In genomic region chr1:30511563-30512252, GRCh38 we compare ENCODE assay signal across 21 cellular contexts.
DNase-seq lines count a peak whose midpoint lies in the region; ATAC-seq, FAIRE-seq and TF ChIP-seq lines count a peak whose summit lies in the region.
"Had no signal": no experiment of that assay in that cellular context is flagged by ENCODE, and none has a peak within 500 bp of the region (broad histone marks: within the 10 kb centered on the region; RNA-seq: fewer than 3 reads in every experiment).

No MANE protein-coding gene starts in this region.

- FAIRE-seq in H1 (lab: Jason Lieb, UNC): no peak
- FAIRE-seq: endometrium, GM12891, HepG2 had no signal

- 0 out of 2 replicates have a peak overlapping the region, but pooled peaks have one; percentile 12 for H3K18ac ChIP-seq in H1 (ENCODE audit: extremely low read depth, low read length)

- DNase-seq in ELR (ENCODE audit: low read depth): peak; percentile 50
- DNase-seq in NCI-H226: peak; percentile 66
- DNase-seq in H1 (ENCODE audit: low read depth in 1 of 2, low spot score in 2 of 2): peak in 1 of 2 experiments; percentile 41
- DNase-seq in renal cortical epithelial cell (ENCODE audit: low read depth): peak; percentile 36
- DNase-seq in pons (ENCODE audit: low spot score): no peak
- no peak for DNase-seq in activated effector memory CD4-positive, alpha-beta T cell treated with Interleukin-2 at 50 U/mL for 16 hours
- no peak for DNase-seq in caudate nucleus (lab: John Stamatoyannopoulos, UW)
- DNase-seq: activated naive CD4-positive, alpha-beta T cell treated with anti-CD3 and anti-CD28 coated beads for 36 hours; DMS79; glutamatergic neuron; NCI-H1048; NCI-H2171 treated with DMSO at 0.1 percent for 48 hours; stimulated activated CD4-positive, alpha-beta T cell treated with anti-CD3 and anti-CD28 coated beads, Interleukin-15, amount 100 ng/mL, for 24 hours had no signal

- no peak overlapping the region for H2BK120ac ChIP-seq in H1 (replicated peaks; ENCODE audit: low read depth, low read length)

- no peak overlapping the region; the same call in 1 of the 2 replicates for H2BK12ac ChIP-seq in H1 (ENCODE audit: low read depth, low read length)

- no peak for TF ChIP-seq RAD21 in H1 (IDR thresholded peaks at IDR 0.05 in 1 of 2, conservative IDR thresholded peaks at IDR 0.05 in 1 of 2; ENCODE audit: low read depth in 2 of 2, low read length in 2 of 2)

- CTCF ChIA-PET in H1 (lab: Charles Lee; ENCODE audit: partially characterized antibody): no interaction called here

- H4K5ac ChIP-seq in H1 (ENCODE audit: insufficient read length, low read depth, low read length): no peak overlapping the region

- 0 out of 2 replicates have a peak overlapping the region, but pooled peaks have one; percentile 34 for H2BK20ac ChIP-seq in H1 (ENCODE audit: low read length)

- TF ChIP-seq EP300 in H1 (IDR thresholded peaks at IDR 0.05; ENCODE audit: borderline replicate concordance in 1 of 2, low read depth in 2 of 2, low read length in 2 of 2): no peak

- POLR2A ChIA-PET in H1 (lab: Charles Lee; ENCODE audit: partially characterized antibody): interaction anchor here (1.2 kb wide), 1 partner anchor 14 kb away, joined by 3 read pairs; no protein-coding TSS in a partner anchor

- no peak overlapping the region for H4K8ac ChIP-seq in H1 (ENCODE audit: extremely low read depth, insufficient read depth, low read length)

- peak overlapping the region; percentile 1; the same call in 1 of the 2 replicates for H2BK5ac ChIP-seq in H1 (ENCODE audit: low read depth, low read length)

- no peak for ATAC-seq in GM18498 (IDR thresholded peaks at IDR 0.05; ENCODE audit: unreplicated experiment)
- ATAC-seq: HepG2 had no signal

- no peaks in the 10 kb centered on the region for H3K79me1 ChIP-seq in H1 (ENCODE audit: low read depth, low read length)

- peaks cover 3 to 13% (median 8%) of the 10 kb centered on the region in 4 experiments; a peak in 5 of 7 replicates for H3K4me1 ChIP-seq in H1 (replicated peaks in 1 of 4; ENCODE audit: control insufficient read depth in 3 of 4, insufficient read depth in 4 of 4, low read length in 3 of 4)
- H3K4me1 ChIP-seq: BLaER1 treated with 17β-estradiol and CSF1 and Interleukin-3, amounts not matched to agents 10 nM and 100 nM; suprapubic skin had no signal

- H3K27ac ChIP-seq in H1 (ENCODE audit: low read depth, low read length) (no peak overlapping the region), caudate nucleus (ENCODE audit: low read depth, low read length) (no peak overlapping the region)
- H3K27ac ChIP-seq: BLaER1 treated with 17β-estradiol and CSF1 and Interleukin-3, amounts not matched to agents 10 nM and 100 nM; cardiac muscle cell; SK-N-MC; suprapubic skin had no signal

- no peaks in the 10 kb centered on the region for H4K20me1 ChIP-seq in H1 (replicated peaks in 1 of 2; ENCODE audit: control insufficient read depth in 1 of 2, insufficient read depth in 2 of 2, low read length in 2 of 2)

- no peak for TF ChIP-seq CTCF in H1 (IDR thresholded peaks at IDR 0.05; ENCODE audit: control extremely low read depth in 1 of 3, insufficient read depth in 1 of 3, low read depth in 1 of 3, low read length in 3 of 3)

- peak overlapping the region; percentile 55; the same call in 1 of the 2 replicates for H2AFZ ChIP-seq in H1 (ENCODE audit: low read length)

- no peak overlapping the region for H3K56ac ChIP-seq in H1 (replicated peaks; ENCODE audit: insufficient read length, low read depth, low read length)

- no peaks in the 10 kb centered on the region for H3K27me3 ChIP-seq in H1 (replicated peaks in 1 of 4; ENCODE audit: control insufficient read depth in 3 of 4, extremely low read depth in 1 of 4, insufficient read depth in 3 of 4, low read length in 3 of 4)
- H3K27me3 ChIP-seq: BLaER1 treated with 17β-estradiol and CSF1 and Interleukin-3, amounts not matched to agents 10 nM and 100 nM; cardiac muscle cell had no signal

- no peak overlapping the region for H2BK15ac ChIP-seq in H1 (ENCODE audit: low read length)

- 0 out of 4 replicates have a peak overlapping the region, but pooled peaks of 1 of the 2 experiments have one; percentile 19 for H3K4me2 ChIP-seq in H1 (ENCODE audit: insufficient read depth in 1 of 2, low read depth in 2 of 2, low read length in 2 of 2)
- H3K4me2 ChIP-seq: BLaER1 treated with 17β-estradiol and CSF1 and Interleukin-3, amounts not matched to agents 10 nM and 100 nM had no signal

- H3K9ac ChIP-seq in H1 (replicated peaks in 1 of 4; ENCODE audit: extremely low read depth in 1 of 4, low read depth in 3 of 4, low read length in 3 of 4): no peak overlapping the region
- H3K9ac ChIP-seq: BLaER1 treated with 17β-estradiol and CSF1 and Interleukin-3, amounts not matched to agents 10 nM and 100 nM had no signal

- no peak for TF ChIP-seq POLR2A in H1 (IDR thresholded peaks at IDR 0.05; ENCODE audit: control extremely low read depth in 1 of 2, low read depth in 2 of 2, low read length in 2 of 2)

- H3K4ac ChIP-seq in H1 (replicated peaks; ENCODE audit: insufficient read length, low read depth, low read length): no peak overlapping the region

- H2AK5ac ChIP-seq in H1 (ENCODE audit: low read depth, low read length): no peak overlapping the region

- H4K91ac ChIP-seq in H1 (replicated peaks; ENCODE audit: insufficient read length, low read length): no peak overlapping the region

- no peaks in the 10 kb centered on the region; the same call in 1 of the 2 replicates for H3K23me2 ChIP-seq in H1 (ENCODE audit: low read depth, low read length)

- H3K9me3 ChIP-seq in H1 (ENCODE audit: insufficient read depth in 2 of 2, low read depth in 1 of 2, low read length in 1 of 2): no peaks in the 10 kb centered on the region
- H3K9me3 ChIP-seq: BLaER1 treated with 17β-estradiol and CSF1 and Interleukin-3, amounts not matched to agents 10 nM and 100 nM; suprapubic skin had no signal

- H3K79me2 ChIP-seq in H1 (ENCODE audit: control insufficient read depth in 1 of 2, insufficient read depth in 2 of 2, low read length in 2 of 2): no peaks in the 10 kb centered on the region

- no peak overlapping the region for H3K4me3 ChIP-seq in H1 (ENCODE audit: extremely low read depth in 1 of 4, insufficient read depth in 2 of 4, low read depth in 3 of 4, low read length in 4 of 4)
- H3K4me3 ChIP-seq: BLaER1 treated with 17β-estradiol and CSF1 and Interleukin-3, amounts not matched to agents 10 nM and 100 nM; cardiac muscle cell; SK-N-MC; suprapubic skin had no signal

- H3K23ac ChIP-seq in H1 (ENCODE audit: insufficient read length): no peak overlapping the region

- 88% methylated on average over 10 of the region's 10 CpGs; no CpG with 5 or more reads in 1 of the 2 experiments for WGBS in H1 (ENCODE audit: extremely low coverage in 1 of 2, insufficient coverage in 1 of 2, insufficient read length in 1 of 2, insufficient replicate concordance in 2 of 2, low coverage in 1 of 2, low lambda C conversion rate in 2 of 2, missing lambda C conversion rate in 1 of 2), 2 experiments

- H3K14ac ChIP-seq in H1 (ENCODE audit: insufficient read length): no peak overlapping the region

- H3K36me3 ChIP-seq in H1 (ENCODE audit: control insufficient read depth in 2 of 4, insufficient read depth in 4 of 4, low read length in 3 of 4): no peaks in the 10 kb centered on the region
- H3K36me3 ChIP-seq: BLaER1 treated with 17β-estradiol and CSF1 and Interleukin-3, amounts not matched to agents 10 nM and 100 nM; cardiac muscle cell; suprapubic skin had no signal

TF ChIP-seq in H1, 55 proteins besides CTCF, POLR2A, EP300 and RAD21:
- no peak for TF ChIP-seq GTF2F1 (IDR thresholded peaks at IDR 0.05; ENCODE audit: borderline replicate concordance, low read depth, low read length)
- no peak for TF ChIP-seq CTBP2 (IDR thresholded peaks at IDR 0.05; ENCODE audit: borderline replicate concordance, insufficient read depth, insufficient read length, low read length)
- TF ChIP-seq ATF3 (IDR thresholded peaks at IDR 0.05; ENCODE audit: insufficient read depth, low read depth, low read length): no peak
TF ChIP-seq in H1: peak in this region for 0.

Comparison
In these comparisons a context has a peak if more than half of its experiments do, and no peak if none do; other contexts are left out.
1. DNase-seq: peak in ELR (single experiment), NCI-H226 (single experiment) and renal cortical epithelial cell (single experiment); none in pons (single experiment), activated effector memory CD4-positive, alpha-beta T cell treated with Interleukin-2 at 50 U/mL for 16 hours (single experiment) and caudate nucleus (0 of 61).